In the genomic region with DNA sequence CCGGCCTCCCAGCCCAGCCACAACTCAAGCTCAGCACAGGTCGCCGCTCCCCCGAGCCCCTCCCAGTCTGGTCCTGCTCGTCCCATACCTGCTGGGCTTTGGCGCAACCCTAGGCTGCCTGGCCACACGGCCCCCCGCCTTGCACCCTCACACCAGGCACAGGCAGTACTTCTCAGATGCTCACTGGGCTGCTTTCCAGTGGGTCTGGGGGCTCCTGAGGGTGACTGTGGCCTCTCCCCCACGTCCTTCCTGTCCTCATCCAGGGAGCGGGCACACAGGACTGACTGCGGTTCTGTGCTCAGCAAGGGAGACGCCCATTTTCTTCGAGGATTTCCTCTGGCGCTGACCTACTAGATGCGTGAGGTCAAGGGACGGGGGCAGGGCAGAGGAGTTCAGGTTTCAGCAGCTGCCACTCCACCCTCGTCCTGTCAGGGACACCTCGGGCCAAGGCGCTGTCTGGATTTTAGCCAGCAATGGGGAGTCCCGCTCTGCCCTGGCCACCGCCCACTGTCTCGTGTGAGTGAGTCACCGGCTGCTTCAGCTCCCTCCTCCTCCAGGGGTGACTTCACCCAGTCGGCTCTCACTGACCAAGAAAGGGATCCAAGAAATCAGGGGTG, we compare ENCODE assay signal across 1 cellular context.
TF ChIP-seq lines count a peak whose summit lies in the region.

No MANE protein-coding gene starts in this region.

TF ChIP-seq in GM12878, 131 proteins besides CTCF, POLR2A, EP300 and RAD21 (continued from another document):
- TF ChIP-seq, protein P1, sequence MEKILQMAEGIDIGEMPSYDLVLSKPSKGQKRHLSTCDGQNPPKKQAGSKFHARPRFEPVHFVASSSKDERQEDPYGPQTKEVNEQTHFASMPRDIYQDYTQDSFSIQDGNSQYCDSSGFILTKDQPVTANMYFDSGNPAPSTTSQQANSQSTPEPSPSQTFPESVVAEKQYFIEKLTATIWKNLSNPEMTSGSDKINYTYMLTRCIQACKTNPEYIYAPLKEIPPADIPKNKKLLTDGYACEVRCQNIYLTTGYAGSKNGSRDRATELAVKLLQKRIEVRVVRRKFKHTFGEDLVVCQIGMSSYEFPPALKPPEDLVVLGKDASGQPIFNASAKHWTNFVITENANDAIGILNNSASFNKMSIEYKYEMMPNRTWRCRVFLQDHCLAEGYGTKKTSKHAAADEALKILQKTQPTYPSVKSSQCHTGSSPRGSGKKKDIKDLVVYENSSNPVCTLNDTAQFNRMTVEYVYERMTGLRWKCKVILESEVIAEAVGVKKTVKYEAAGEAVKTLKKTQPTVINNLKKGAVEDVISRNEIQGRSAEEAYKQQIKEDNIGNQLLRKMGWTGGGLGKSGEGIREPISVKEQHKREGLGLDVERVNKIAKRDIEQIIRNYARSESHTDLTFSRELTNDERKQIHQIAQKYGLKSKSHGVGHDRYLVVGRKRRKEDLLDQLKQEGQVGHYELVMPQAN (conservative IDR thresholded peaks at IDR 0.05): no peak
- no peak for TF ChIP-seq FOXK2 (IDR thresholded peaks at IDR 0.05)
